In genomic region chr7:38341172-38341705, GRCh38 we compare ENCODE assay signal across 8 cellular contexts.
DNase-seq lines count a peak whose midpoint lies in the region; ATAC-seq and TF ChIP-seq lines count a peak whose summit lies in the region.
"Not testable (repeated sequence)": the region's sequence is repeated elsewhere in the genome, so short reads cannot be mapped to it uniquely, and the experiment has no call there.

No MANE protein-coding gene starts in this region.

- H3K4me2 ChIP-seq in hepatocyte: not testable (repeated sequence)

- H3K27ac ChIP-seq in hepatocyte: not testable (repeated sequence)

- H2AFZ ChIP-seq in hepatocyte: peak overlapping the region; percentile 15

- H3K27ac Mint-ChIP-seq in central memory CD8-positive, alpha-beta T cell (ENCODE audit: low read depth): peak overlapping the region; percentile 10
- H3K27ac Mint-ChIP-seq in progenitor cell of endocrine pancreas: not testable (repeated sequence)

- H3K4me3 Mint-ChIP-seq in central memory CD8-positive, alpha-beta T cell: peak overlapping the region; percentile 83
- not testable (repeated sequence) for H3K4me3 Mint-ChIP-seq in progenitor cell of endocrine pancreas (ENCODE audit: low read depth)

- WGBS in hepatocyte (ENCODE audit: low lambda C conversion rate, missing lambda C conversion rate): 75% methylated on average over 2 of the region's 2 CpGs

- not testable (repeated sequence) for H3K9me2 ChIP-seq in hepatocyte (replicated peaks; ENCODE audit: insufficient read depth)

- peak; percentile 39 for TF ChIP-seq POLR2A in NB4 (IDR thresholded peaks at IDR 0.05; ENCODE audit: extremely low read depth, insufficient read length)

- H3K4me1 ChIP-seq in hepatocyte (ENCODE audit: insufficient read depth): not testable (repeated sequence)

- peak overlapping the region; percentile 67 for H3K4me3 ChIP-seq in NB4 (ENCODE audit: low read depth, low read length)
- not testable (repeated sequence) for H3K4me3 ChIP-seq in hepatocyte

- not testable (repeated sequence) for H3K27me3 ChIP-seq in hepatocyte

- not testable (repeated sequence) for H3K27me3 Mint-ChIP-seq in central memory CD8-positive, alpha-beta T cell; progenitor cell of endocrine pancreas

- not testable (repeated sequence) for H3K9me3 ChIP-seq in hepatocyte (ENCODE audit: low read depth)

- H4K20me1 ChIP-seq in hepatocyte (ENCODE audit: insufficient read depth, poor library complexity, severe bottlenecking): not testable (repeated sequence)

- H3K79me2 ChIP-seq in hepatocyte: not testable (repeated sequence)

- peak; percentile 20 for TF ChIP-seq CTCF in GM13977 (IDR thresholded peaks at IDR 0.05; ENCODE audit: extremely low read depth, insufficient read depth, missing control alignments)
- TF ChIP-seq CTCF in NB4 (IDR thresholded peaks at IDR 0.05; ENCODE audit: low read depth, low read length): peak; percentile 68
- peak; percentile 8 for TF ChIP-seq CTCF in hepatocyte (IDR thresholded peaks at IDR 0.05; ENCODE audit: poor library complexity)
- TF ChIP-seq CTCF in progenitor cell of endocrine pancreas (IDR thresholded peaks at IDR 0.05; ENCODE audit: unreplicated experiment): peak; percentile 41

- not testable (repeated sequence) for H3K36me3 ChIP-seq in hepatocyte (replicated peaks; ENCODE audit: insufficient read depth, low read depth)

- not testable (repeated sequence) for H3K36me3 Mint-ChIP-seq in central memory CD8-positive, alpha-beta T cell (ENCODE audit: insufficient read depth); progenitor cell of endocrine pancreas (ENCODE audit: insufficient read depth)

- DNase-seq in AML-193 (lab: John Stamatoyannopoulos, UW) (peak; percentile 74 to 86), NB4 (ENCODE audit: low read depth) (peak; percentile 100), UCSD-AML1 (lab: John Stamatoyannopoulos, UW; ENCODE audit: unreplicated experiment) (peak; percentile 80), hepatocyte (ENCODE audit: low spot score) (peak; percentile 61), progenitor cell of endocrine pancreas (ENCODE audit: low spot score, unreplicated experiment) (peak; percentile 29)
- not testable (repeated sequence) for DNase-seq in GM13977 (ENCODE audit: low spot score); central memory CD8-positive, alpha-beta T cell (ENCODE audit: low spot score in 2 of 2)

- ATAC-seq in HG02870 (IDR thresholded peaks at IDR 0.05; ENCODE audit: unreplicated experiment): peak; percentile 34
- not testable (repeated sequence) for ATAC-seq in central memory CD8-positive, alpha-beta T cell (replicated peaks; ENCODE audit: extremely low read depth, poor library complexity, severe bottlenecking)

- H3K9me3 Mint-ChIP-seq in central memory CD8-positive, alpha-beta T cell; progenitor cell of endocrine pancreas (ENCODE audit: low read depth): not testable (repeated sequence)

- peaks cover 55% of the 10 kb centered on the region for H3K4me1 Mint-ChIP-seq in central memory CD8-positive, alpha-beta T cell
- H3K4me1 Mint-ChIP-seq in progenitor cell of endocrine pancreas (ENCODE audit: low read depth): not testable (repeated sequence)

- in situ Hi-C loops in GM13977 (cut with MboI; ENCODE audit: low pct_unique_long_range_greater_than_20kb, low sequenced_read_pairs, unreplicated experiment): not testable (repeated sequence)

Comparison
In these comparisons a context has a peak if more than half of its experiments do, and no peak if none do; other contexts are left out.
1. CTCF ChIP-seq: peak in every context shown above with its lines; median percentile 68 in NB4; 41 in progenitor cell of endocrine pancreas; 20 in GM13977; 8 in hepatocyte.